In the genomic region with DNA sequence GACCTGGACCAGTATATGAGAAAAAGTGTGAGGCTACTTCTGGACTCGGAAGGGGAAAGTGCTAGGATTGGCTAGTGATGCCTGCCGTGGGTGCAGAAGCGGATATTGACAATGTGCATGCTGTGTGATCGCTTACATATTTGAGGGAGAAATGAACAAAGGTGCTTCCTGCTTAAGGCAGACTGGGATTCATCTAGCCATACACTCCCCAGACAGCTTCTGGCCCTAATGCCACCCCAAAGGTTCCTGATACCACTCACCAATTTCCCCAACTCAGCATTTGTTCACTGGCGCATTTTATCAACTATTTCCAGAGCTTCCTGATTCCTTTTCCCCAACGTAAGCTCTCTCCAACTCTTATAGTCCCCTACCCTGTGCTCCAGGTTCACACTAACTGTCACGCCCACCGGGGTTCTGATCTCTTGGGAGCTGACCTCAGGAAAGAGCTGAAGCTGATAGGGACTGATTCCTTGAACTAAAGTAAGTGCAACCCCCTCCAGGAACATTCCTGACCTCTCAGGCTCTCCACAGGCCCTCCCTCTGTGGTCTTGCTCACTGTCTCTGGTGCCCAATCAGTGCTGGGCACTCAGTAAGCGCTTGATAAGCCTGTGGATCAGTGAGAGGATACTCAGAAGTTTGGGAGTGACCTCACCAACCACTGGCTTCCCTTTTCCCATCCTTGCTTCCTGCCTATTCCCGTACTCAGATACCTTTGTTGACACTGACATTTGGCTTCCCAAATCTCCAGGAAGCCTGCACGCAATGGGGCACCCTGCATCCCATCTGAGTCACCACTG, we compare ENCODE assay signal across 13 cellular contexts.
DNase-seq lines count a peak whose midpoint lies in the region; ATAC-seq, FAIRE-seq and TF ChIP-seq lines count a peak whose summit lies in the region.
"Had no signal": no experiment of that assay in that cellular context is flagged by ENCODE, and none has a peak within 500 bp of the region (broad histone marks: within the 10 kb centered on the region; RNA-seq: fewer than 3 reads in every experiment).

No MANE protein-coding gene starts in this region.

- DNase-seq in cardiac muscle cell (ENCODE audit: low read depth in 1 of 2, low spot score in 1 of 2) (peak; percentile 50 to 54), heart left ventricle (no peak), K562 (ENCODE audit: extremely low read depth in 1 of 4, low spot score in 3 of 4) (no peak), islet precursor cell (peak; percentile 88), NCI-H2081 (lab: John Stamatoyannopoulos, UW) (no peak), anterior cingulate cortex (lab: John Stamatoyannopoulos, UW) (no peak)
- no peak for DNase-seq in CD8-positive, alpha-beta memory T cell
- DNase-seq: ACHN; activated CD8-positive, alpha-beta memory T cell treated with anti-CD3 and anti-CD28 coated beads for 24 hours; NCI-H446 treated with DMSO at 0.1 percent for 48 hours; T-cell had no signal

- H3K4me1 Mint-ChIP-seq in CD8-positive, alpha-beta memory T cell = peaks cover 0 to 5% (median 0%) of the 10 kb centered on the region in 3 donors
- H3K4me1 Mint-ChIP-seq: T-cell had no signal

- H3K9me1 ChIP-seq in K562 (ENCODE audit: control insufficient read depth, insufficient read depth, low read length) = no peaks in the 10 kb centered on the region

- H3K4me3 ChIP-seq in cardiac muscle cell (no peak overlapping the region), heart left ventricle (no peak overlapping the region), K562 (no peak overlapping the region)
- no peak overlapping the region for H3K4me3 ChIP-seq in CD8-positive, alpha-beta memory T cell (ENCODE audit: low read length)
- H3K4me3 ChIP-seq: tibial nerve had no signal

- no peak overlapping the region for H3K4me3 Mint-ChIP-seq in CD8-positive, alpha-beta memory T cell
- H3K4me3 Mint-ChIP-seq: T-cell had no signal

- in situ Hi-C loops in K562 (cut with MboI) = no loop called here

- H3K4me2 ChIP-seq in K562 (ENCODE audit: insufficient read depth, low read length) = no peak overlapping the region

- H3K27me3 Mint-ChIP-seq in CD8-positive, alpha-beta memory T cell = peaks cover 5 to 32% of the 10 kb centered on the region in 2 donors

- TF ChIP-seq POLR2A in heart left ventricle (IDR thresholded peaks at IDR 0.05) (no peak), K562 (conservative IDR thresholded peaks at IDR 0.05) (no peak)

- H3K36me3 ChIP-seq in cardiac muscle cell = no peaks in the 10 kb centered on the region
- no peaks in the 10 kb centered on the region for H3K36me3 ChIP-seq in heart left ventricle
- H3K36me3 ChIP-seq in K562 (ENCODE audit: control insufficient read depth, insufficient read depth, low read length) = no peaks in the 10 kb centered on the region
- H3K36me3 ChIP-seq in CD8-positive, alpha-beta memory T cell (ENCODE audit: insufficient read depth, low read length) = no peaks in the 10 kb centered on the region
- H3K36me3 ChIP-seq: tibial nerve had no signal

- ATAC-seq in heart left ventricle = no peak
- ATAC-seq in K562 = no peak
- ATAC-seq in GM18861 (IDR thresholded peaks at IDR 0.05; ENCODE audit: unreplicated experiment) = no peak
- ATAC-seq: T-cell had no signal

- intact Hi-C loops in heart left ventricle (cut with DNase I) (no loop called here), K562 (cut with micrococcal nuclease) (no loop called here)

- H3K9me3 Mint-ChIP-seq in CD8-positive, alpha-beta memory T cell = no peaks in the 10 kb centered on the region
- H3K9me3 Mint-ChIP-seq: T-cell had no signal

- H3K27ac ChIP-seq in cardiac muscle cell = peak overlapping the region; percentile 78
- peak overlapping the region in 1 of 12 donors; percentile 44 for H3K27ac ChIP-seq in heart left ventricle
- H3K27ac ChIP-seq in K562 (ENCODE audit: extremely low read depth, low read depth, low read length) = no peak overlapping the region
- H3K27ac ChIP-seq in CD8-positive, alpha-beta memory T cell (ENCODE audit: low read depth, low read length) = no peak overlapping the region

- FAIRE-seq in K562 (lab: Jason Lieb, UNC) = no peak

- peak overlapping the region; percentile 23; the same call in 1 of the 2 replicates for H2AFZ ChIP-seq in K562 (ENCODE audit: low read depth, low read length)

- WGBS in heart left ventricle, 4 donors = 72 to 78% (median 74%) methylated on average over 11 of the region's 11 CpGs
- WGBS in K562 (ENCODE audit: insufficient coverage, low coverage, missing lambda C conversion rate) = 44% methylated on average over 11 of the region's 11 CpGs

- POLR2A ChIA-PET in K562 (lab: Yijun Ruan, JAX) = interaction anchor here (0.5 to 2.0 kb wide), 7 partner anchors 9 to 169 kb away, joined by 3 to 6 read pairs (median 3); partner anchors contain the start of gene SLC29A1
- POLR2A ChIA-PET in CD8-positive, alpha-beta memory T cell (lab: Charles Lee) = no interaction called here

- no peaks in the 10 kb centered on the region for H3K79me2 ChIP-seq in K562 (ENCODE audit: control insufficient read depth, insufficient read depth, low read length)

- TF ChIP-seq CTCF in cardiac muscle cell (IDR thresholded peaks at IDR 0.05; ENCODE audit: low read depth, low read length) (no peak), heart left ventricle (IDR thresholded peaks at IDR 0.05) (no peak), K562 (IDR thresholded peaks at IDR 0.05 in 2 of 3, conservative IDR thresholded peaks at IDR 0.05 in 1 of 3; ENCODE audit: insufficient read depth in 2 of 3, low read depth in 1 of 3, low read length in 3 of 3) (no peak)

- H4K20me1 ChIP-seq in K562 (replicated peaks; ENCODE audit: control insufficient read depth, insufficient read depth, low read length) = no peaks in the 10 kb centered on the region

- no peak for TF ChIP-seq RAD21 in K562 (CRISPR knock-in tag; conservative IDR thresholded peaks at IDR 0.05 in 1 of 2, IDR thresholded peaks at IDR 0.05 in 1 of 2)

- no peak for TF ChIP-seq EP300 in K562 (IDR thresholded peaks at IDR 0.05; ENCODE audit: low read length)

- CTCF ChIA-PET in K562 (lab: Yijun Ruan, JAX; ENCODE audit: low intra/inter-chr PET ratio) = no interaction called here
- CTCF ChIA-PET in CD8-positive, alpha-beta memory T cell (lab: Charles Lee) = interaction anchor here (1.3 kb wide), 1 partner anchor 153 kb away, joined by 3 read pairs; no protein-coding TSS in a partner anchor

- no peaks in the 10 kb centered on the region for H3K9me3 ChIP-seq in cardiac muscle cell (ENCODE audit: low read depth)
- H3K9me3 ChIP-seq in heart left ventricle = no peaks in the 10 kb centered on the region
- no peaks in the 10 kb centered on the region for H3K9me3 ChIP-seq in K562 (replicated peaks; ENCODE audit: control insufficient read depth, insufficient read depth, low read depth, low read length)
- H3K9me3 ChIP-seq in CD8-positive, alpha-beta memory T cell (ENCODE audit: low read length) = no peaks in the 10 kb centered on the region
- H3K9me3 ChIP-seq: tibial nerve had no signal

- no peak overlapping the region for H3K27ac Mint-ChIP-seq in CD8-positive, alpha-beta memory T cell
- H3K27ac Mint-ChIP-seq: T-cell had no signal

- no peaks in the 10 kb centered on the region for H3K27me3 ChIP-seq in cardiac muscle cell
- H3K27me3 ChIP-seq in heart left ventricle = no peaks in the 10 kb centered on the region
- H3K27me3 ChIP-seq in K562 (ENCODE audit: control insufficient read depth in 2 of 2, insufficient read depth in 2 of 2, low read length in 2 of 2) = no peaks in the 10 kb centered on the region
- H3K27me3 ChIP-seq in CD8-positive, alpha-beta memory T cell (ENCODE audit: insufficient read depth, low read length, poor library complexity, severe bottlenecking) = no peaks in the 10 kb centered on the region
- H3K27me3 ChIP-seq: tibial nerve had no signal

- peak overlapping the region in 1 of 2 experiments; percentile 38; a peak in 1 of 4 replicates for H3K9ac ChIP-seq in K562 (ENCODE audit: insufficient read depth in 1 of 2, low read depth in 2 of 2, low read length in 2 of 2)

- BruUV-seq in K562 (replicated peaks; lab: Mats Ljungman, UMichigan) = no TSS peak

- H3K4me1 ChIP-seq in cardiac muscle cell (ENCODE audit: low read depth) (peaks cover 25% of the 10 kb centered on the region), heart left ventricle (peaks cover 0 to 81% (median 53%) of the 10 kb centered on the region in 12 donors), K562 (replicated peaks in 1 of 2; ENCODE audit: control insufficient read depth in 2 of 2, insufficient read depth in 2 of 2, low read length in 2 of 2) (peaks cover 40 to 73% of the 10 kb centered on the region in 2 experiments)
- H3K4me1 ChIP-seq in CD8-positive, alpha-beta memory T cell (ENCODE audit: insufficient read depth, low read length) = no peaks in the 10 kb centered on the region

- no peaks in the 10 kb centered on the region for H3K36me3 Mint-ChIP-seq in CD8-positive, alpha-beta memory T cell
- H3K36me3 Mint-ChIP-seq: T-cell had no signal

TF ChIP-seq in K562, 482 proteins besides CTCF, POLR2A, EP300 and RAD21 (continues in another document):
- TF ChIP-seq ZNF592 (IDR thresholded peaks at IDR 0.05) (0 out of 2 replicates have a peak, but pooled peaks have one; percentile 16), KAT7 (CRISPR knock-in tag; IDR thresholded peaks at IDR 0.05; ENCODE audit: borderline replicate concordance) (no peak)

Comparison
In these comparisons a context has a peak if more than half of its experiments do, and no peak if none do; other contexts are left out.
1. DNase-seq: peak in cardiac muscle cell (2 of 2) and islet precursor cell (single experiment); none in heart left ventricle (0 of 5), K562 (0 of 4), CD8-positive, alpha-beta memory T cell (0 of 5), NCI-H2081 (0 of 2) and anterior cingulate cortex (0 of 58).